Comparison of ENCODE assay signal across 1 cellular context in the genomic region with DNA sequence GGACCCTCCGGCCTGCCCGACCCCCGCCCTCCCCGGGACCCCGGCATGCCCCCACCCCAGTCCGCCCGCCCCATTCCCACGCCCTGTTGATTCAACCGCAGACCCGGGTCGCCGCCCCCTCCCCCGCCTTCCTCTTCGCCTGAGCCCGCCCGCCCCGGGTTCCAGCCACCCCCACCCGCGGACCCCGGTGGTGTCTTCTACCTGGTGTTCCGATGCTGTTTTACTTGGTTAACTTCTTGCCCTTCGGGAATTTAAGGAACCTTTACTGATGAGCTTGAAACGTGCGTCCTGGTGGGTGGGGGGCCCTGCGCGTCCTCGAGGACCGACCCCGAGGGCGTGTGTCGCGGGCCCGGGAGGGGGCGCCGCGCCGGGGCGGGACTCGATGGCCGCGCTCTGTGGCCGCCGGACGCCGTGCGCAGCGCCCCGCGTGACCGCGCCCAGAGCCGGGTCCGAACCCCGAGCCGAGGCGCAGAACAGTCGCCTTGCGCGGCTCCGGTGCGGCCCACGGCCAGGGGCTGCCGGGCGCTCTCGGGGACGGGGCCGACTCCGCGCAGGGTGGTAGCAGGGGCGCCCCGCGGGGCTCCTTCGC. TPM values are rescaled to one million over a fixed set of nuclear protein-coding genes. Genes with fewer than 3 reads are reported as not detected.
"Had no signal": no experiment of that assay in that cellular context is flagged by ENCODE, and none has a peak within 500 bp of the region (broad histone marks: within the 10 kb centered on the region; RNA-seq: fewer than 3 reads in every experiment).

No MANE protein-coding gene starts in this region.

RNA-seq across cellular contexts. Expression of a gene that starts 0.5 kb away (rescaled TPM):
- polyA plus RNA-seq: naive thymus-derived CD4-positive, alpha-beta T cell had no signal
